1 cellular context compared by ENCODE assay signal in genomic region chr19:18496167-18496979, GRCh38.
TF ChIP-seq lines count a peak whose summit lies in the region.

No MANE protein-coding gene starts in this region.

TF ChIP-seq in H1, 55 proteins besides CTCF, POLR2A, EP300 and RAD21:
- TF ChIP-seq NANOG (IDR thresholded peaks at IDR 0.05; ENCODE audit: insufficient read depth, low read depth, low read length, poor library complexity, severe bottlenecking) (no peak), CREB1 (IDR thresholded peaks at IDR 0.05) (no peak), CHD1 (IDR thresholded peaks at IDR 0.05; ENCODE audit: low read depth, low read length) (no peak), ATF3 (IDR thresholded peaks at IDR 0.05; ENCODE audit: insufficient read depth, low read depth, low read length) (no peak), MAFK (IDR thresholded peaks at IDR 0.05; ENCODE audit: low read depth, low read length) (no peak), NRF1 (IDR thresholded peaks at IDR 0.05; ENCODE audit: low read depth, low read length) (no peak)
